Comparison of ENCODE assay signal across 16 cellular contexts in genomic region chr3:196444495-196444894, GRCh38. TPM values are rescaled to one million over a fixed set of nuclear protein-coding genes. Genes with fewer than 3 reads are reported as not detected.
DNase-seq lines count a peak whose midpoint lies in the region; ATAC-seq and TF ChIP-seq lines count a peak whose summit lies in the region.
"Had no signal": no experiment of that assay in that cellular context is flagged by ENCODE, and none has a peak within 500 bp of the region (broad histone marks: within the 10 kb centered on the region; RNA-seq: fewer than 3 reads in every experiment).

No MANE protein-coding gene starts in this region.

- H3K4me2 ChIP-seq in BLaER1 treated with 17β-estradiol and CSF1 and Interleukin-3, amounts not matched to agents 10 nM and 100 nM: peak overlapping the region; percentile 14 to 60 (median 49); a peak in 20 of 22 replicates
- H3K4me2 ChIP-seq in fibroblast of lung (ENCODE audit: extremely low read depth, insufficient read depth, low read length) (peak overlapping the region; percentile 32), mammary epithelial cell (ENCODE audit: insufficient read depth, low read depth, low read length) (no peak overlapping the region)
- H3K4me2 ChIP-seq: KMS-11 had no signal

- ATAC-seq in Panc1: 0 out of 2 replicates have a peak, but pooled peaks have one; percentile 40

- BruUV-seq in Panc1 (replicated peaks; lab: Mats Ljungman, UMichigan): no TSS peak
- BruUV-seq in mammary epithelial cell (replicated peaks; lab: Mats Ljungman, UMichigan): no TSS peak

- H3K4me1 ChIP-seq in BLaER1 treated with 17β-estradiol and CSF1 and Interleukin-3, amounts not matched to agents 10 nM and 100 nM: peaks cover 17 to 33% (median 23%) of the 10 kb centered on the region in 10 experiments
- H3K4me1 ChIP-seq in Panc1 (ENCODE audit: control insufficient read depth, insufficient read depth, low read length) (no peaks in the 10 kb centered on the region), fibroblast of lung (ENCODE audit: control insufficient read depth, extremely low read depth, insufficient read depth, low read length) (no peaks in the 10 kb centered on the region), vagina (no peaks in the 10 kb centered on the region), mammary epithelial cell (ENCODE audit: insufficient read depth, low read length) (no peaks in the 10 kb centered on the region)

- dilution Hi-C loops in mammary epithelial cell (cut with HindIII; ENCODE audit: low sequenced_read_pairs): loop anchor here (10.0 kb wide), 3 partner anchors 60 to 290 kb away; no protein-coding TSS in a partner anchor

- TF ChIP-seq POLR2A in vagina (IDR thresholded peaks at IDR 0.05): no peak

- H2AFZ ChIP-seq in fibroblast of lung (ENCODE audit: low read length) (peak overlapping the region; percentile 44), mammary epithelial cell (ENCODE audit: low read depth, low read length) (no peak overlapping the region)

- H4K20me1 ChIP-seq in BLaER1 treated with 17β-estradiol and CSF1 and Interleukin-3, amounts not matched to agents 10 nM and 100 nM: no peaks in the 10 kb centered on the region
- H4K20me1 ChIP-seq in fibroblast of lung (ENCODE audit: control insufficient read depth, extremely low read depth, insufficient read depth, low read length) (no peaks in the 10 kb centered on the region), mammary epithelial cell (ENCODE audit: insufficient read depth, low read length) (no peaks in the 10 kb centered on the region)

- peaks cover 0 to 13% (median 0%) of the 10 kb centered on the region in 11 experiments; a peak in 2 of 22 replicates for H3K9me3 ChIP-seq in BLaER1 treated with 17β-estradiol and CSF1 and Interleukin-3, amounts not matched to agents 10 nM and 100 nM (replicated peaks in 1 of 11)
- H3K9me3 ChIP-seq in Panc1 (ENCODE audit: control insufficient read depth, insufficient read depth, low read depth, low read length) (no peaks in the 10 kb centered on the region), fibroblast of lung (ENCODE audit: control insufficient read depth, insufficient read depth, low read depth, low read length) (no peaks in the 10 kb centered on the region), vagina (no peaks in the 10 kb centered on the region), mammary epithelial cell (replicated peaks; ENCODE audit: insufficient read depth, low read length) (no peaks in the 10 kb centered on the region)

- H3K79me2 ChIP-seq in fibroblast of lung (ENCODE audit: control insufficient read depth, insufficient read depth, low read length) (no peaks in the 10 kb centered on the region), mammary epithelial cell (ENCODE audit: insufficient read depth, low read length) (no peaks in the 10 kb centered on the region)

- intact Hi-C loops in Panc1 (cut with micrococcal nuclease; ENCODE audit: unreplicated experiment) (no loop called here), vagina (cut with DNase I) (no loop called here), posterior cingulate gyrus (cut with DNase I) (no loop called here), mammary epithelial cell (cut with micrococcal nuclease) (no loop called here)

- 56% methylated on average over 1 of the region's 2 CpGs for WGBS in mammary epithelial cell (ENCODE audit: low coverage, missing lambda C conversion rate)

- POLR2A ChIA-PET in Panc1 (lab: Charles Lee): no interaction called here

- H3K36me3 ChIP-seq in BLaER1 treated with 17β-estradiol and CSF1 and Interleukin-3, amounts not matched to agents 10 nM and 100 nM: peaks cover 0 to 7% (median 0%) of the 10 kb centered on the region in 11 experiments; a peak in 2 of 22 replicates
- H3K36me3 ChIP-seq in Panc1 (ENCODE audit: control insufficient read depth, insufficient read depth, low read length) (no peaks in the 10 kb centered on the region), fibroblast of lung (ENCODE audit: control insufficient read depth, insufficient read depth, low read length) (no peaks in the 10 kb centered on the region), vagina (no peaks in the 10 kb centered on the region), mammary epithelial cell (ENCODE audit: insufficient read depth, low read length) (no peaks in the 10 kb centered on the region)

- CTCF ChIA-PET in Panc1 (lab: Charles Lee): no interaction called here
- CTCF ChIA-PET in mammary epithelial cell (lab: Charles Lee; ENCODE audit: low non-redundant PET): no interaction called here

- DNase-seq in Panc1 (ENCODE audit: low read depth, low spot score) (no peak), fibroblast of lung (ENCODE audit: low read depth in 2 of 2) (no peak), vagina (ENCODE audit: extremely low spot score in 2 of 2) (no peak), HT-29 (ENCODE audit: low spot score) (no peak), posterior cingulate gyrus (no peak), mammary epithelial cell (no peak)
- DNase-seq: GF-D8, NCI-H1105, NCI-H146, NCI-H2029, NCI-H2227 treated with DMSO at 0.1 percent for 48 hours, NCI-H510A treated with DMSO at 0.1 percent for 48 hours, NCI-H748 treated with DMSO at 0.1 percent for 48 hours had no signal

- in situ Hi-C loops in Panc1 (cut with HindIII; ENCODE audit: low pct_unique_long_range_greater_than_20kb, low sequenced_read_pairs): no loop called here
- in situ Hi-C loops in mammary epithelial cell (cut with MboI; ENCODE audit: low sequenced_read_pairs in 2 of 2): no loop called here

- TF ChIP-seq CTCF in Panc1 (IDR thresholded peaks at IDR 0.05): no peak
- TF ChIP-seq CTCF in fibroblast of lung (conservative IDR thresholded peaks at IDR 0.05 in 1 of 2, IDR thresholded peaks at IDR 0.05 in 1 of 2; ENCODE audit: low read depth in 1 of 2, low read length in 2 of 2): no peak
- TF ChIP-seq CTCF in vagina (IDR thresholded peaks at IDR 0.05): no peak
- TF ChIP-seq CTCF in mammary epithelial cell (conservative IDR thresholded peaks at IDR 0.05 in 1 of 2, IDR thresholded peaks at IDR 0.05 in 1 of 2; ENCODE audit: extremely low read depth in 1 of 2, insufficient read depth in 1 of 2, low read depth in 1 of 2, low read length in 2 of 2): no peak

- no peak overlapping the region for H3K4me3 ChIP-seq in BLaER1 treated with 17β-estradiol and CSF1 and Interleukin-3, amounts not matched to agents 10 nM and 100 nM
- H3K4me3 ChIP-seq in Panc1 (ENCODE audit: low read depth in 2 of 2, low read length in 2 of 2) (no peak overlapping the region), fibroblast of lung (replicated peaks in 1 of 4; ENCODE audit: control extremely low read depth in 1 of 4, insufficient read depth in 1 of 4, low read depth in 3 of 4, low read length in 4 of 4) (no peak overlapping the region), vagina (no peak overlapping the region), mammary epithelial cell (replicated peaks in 1 of 3; ENCODE audit: insufficient read depth in 1 of 3, low read depth in 2 of 3, low read length in 3 of 3) (no peak overlapping the region)

- H3K27ac ChIP-seq in BLaER1 treated with 17β-estradiol and CSF1 and Interleukin-3, amounts not matched to agents 10 nM and 100 nM: peak overlapping the region in 8 of 11 experiments; percentile 1 to 51 (median 12); a peak in 6 of 22 replicates
- no peak overlapping the region for H3K27ac ChIP-seq in Panc1 (ENCODE audit: low read length)
- H3K27ac ChIP-seq in fibroblast of lung (ENCODE audit: insufficient read depth, low read length): no peak overlapping the region
- H3K27ac ChIP-seq in vagina: peak overlapping the region; percentile 23
- no peak overlapping the region for H3K27ac ChIP-seq in mammary epithelial cell (ENCODE audit: insufficient read depth, low read depth, low read length)
- H3K27ac ChIP-seq: C4-2B, KMS-11 had no signal

- no peak overlapping the region for H3K9ac ChIP-seq in BLaER1 treated with 17β-estradiol and CSF1 and Interleukin-3, amounts not matched to agents 10 nM and 100 nM
- H3K9ac ChIP-seq in fibroblast of lung (ENCODE audit: insufficient read depth, low read length): no peak overlapping the region
- H3K9ac ChIP-seq in mammary epithelial cell (ENCODE audit: insufficient read depth, low read length): no peak overlapping the region
- H3K9ac ChIP-seq: KMS-11 had no signal

- H3K27me3 ChIP-seq in BLaER1 treated with 17β-estradiol and CSF1 and Interleukin-3, amounts not matched to agents 10 nM and 100 nM: no peaks in the 10 kb centered on the region
- H3K27me3 ChIP-seq in Panc1 (ENCODE audit: control insufficient read depth, insufficient read depth, low read length) (no peaks in the 10 kb centered on the region), fibroblast of lung (ENCODE audit: control insufficient read depth, insufficient read depth, low read length) (no peaks in the 10 kb centered on the region), vagina (no peaks in the 10 kb centered on the region), mammary epithelial cell (ENCODE audit: insufficient read depth, low read length) (no peaks in the 10 kb centered on the region)

RNA-seq across cellular contexts. Expression of gene UBXN7, which starts 12.3 kb away (rescaled TPM):
- total RNA-seq in Panc1 (2021; ENCODE audit: unreplicated experiment) (61.7 TPM), fibroblast of lung (21.1 and 28.1 TPM in 2 replicates), vagina (29.5 TPM), mammary epithelial cell (10 to 100 TPM; 17.7 to 57.3 TPM)
- polyA plus RNA-seq in Panc1 (2012; ENCODE audit: insufficient read length): 10.5 TPM
- polyA plus RNA-seq in fibroblast of lung (25.9 and 34.8 TPM in 2 replicates), mammary epithelial cell (15.5 TPM)
- 10.3 and 20.8 TPM in 2 replicates for polyA plus RNA-seq in fibroblast of lung (2012)
- polyA minus RNA-seq in fibroblast of lung (ENCODE audit: low replicate concordance) (6.4 and 18.0 TPM in 2 replicates), mammary epithelial cell (40.1 TPM)
- total RNA-seq in HT-29 (2014; rRNA removed; shearing (Covaris generic)): 7.0 and 9.3 TPM in 2 replicates

RNA-seq across cellular contexts. Expression of gene RNF168, which starts 59.1 kb away (rescaled TPM):
- total RNA-seq in Panc1 (2021; ENCODE audit: unreplicated experiment): 21.3 TPM
- 5.8 TPM for polyA plus RNA-seq in Panc1 (2012; ENCODE audit: insufficient read length)
- total RNA-seq in fibroblast of lung: 13.7 and 19.3 TPM in 2 replicates
- polyA plus RNA-seq in fibroblast of lung: 2.6 and 3.1 TPM in 2 replicates
- polyA plus RNA-seq in fibroblast of lung (2012): 6.9 and 10.0 TPM in 2 replicates
- polyA minus RNA-seq in fibroblast of lung (ENCODE audit: low replicate concordance): 19.0 and 22.7 TPM in 2 replicates
- total RNA-seq in vagina: 26.0 TPM
- 19.4 and 19.5 TPM in 2 replicates for total RNA-seq in HT-29 (2014; rRNA removed; shearing (Covaris generic))
- total RNA-seq in mammary epithelial cell: 10 to 100 TPM in 1 of 2 donors, 1 to 10 TPM in 1; 6.5 to 22.2 TPM
- polyA plus RNA-seq in mammary epithelial cell: 2.9 TPM
- 34.7 TPM for polyA minus RNA-seq in mammary epithelial cell

Comparison
In these comparisons a context has a peak if more than half of its experiments do, and no peak if none do; other contexts are left out.
1. H3K27ac ChIP-seq: peak in BLaER1 treated with 17β-estradiol and CSF1 and Interleukin-3, amounts not matched to agents 10 nM and 100 nM (8 of 11) and vagina (single experiment); none in Panc1 (single experiment), fibroblast of lung (single experiment) and mammary epithelial cell (single experiment).